31 cellular contexts compared by ENCODE assay signal in genomic region chr12:128537668-128538067, GRCh38.
DNase-seq lines count a peak whose midpoint lies in the region; FAIRE-seq and TF ChIP-seq lines count a peak whose summit lies in the region.
"Had no signal": no experiment of that assay in that cellular context is flagged by ENCODE, and none has a peak within 500 bp of the region (broad histone marks: within the 10 kb centered on the region; RNA-seq: fewer than 3 reads in every experiment).

No MANE protein-coding gene starts in this region.

- H3K27ac ChIP-seq in HEK293 (ENCODE audit: extremely low read depth, low read depth, low read length) (no peak overlapping the region), SU-DHL-6 (ENCODE audit: low read depth, low read length) (0 out of 2 replicates have a peak overlapping the region, but pooled peaks have one; percentile 6), GM23248 (no peak overlapping the region)
- H3K27ac ChIP-seq: 22Rv1; A549; BLaER1; BLaER1 treated with 17β-estradiol and CSF1 and Interleukin-3, amounts not matched to agents 10 nM and 100 nM; C4-2B had no signal

- FAIRE-seq in RCC 7860 (lab: Jason Lieb, UNC), result no peak
- FAIRE-seq: A204.1, A549, D721Med had no signal

- WGBS in GM23248 (ENCODE audit: low coverage in 1 of 2, low lambda C conversion rate in 2 of 2, missing lambda C conversion rate in 2 of 2), 2 experiments, result 3 to 12% methylated on average over 1 of the region's 1 CpG

- H4K20me1 ChIP-seq in SU-DHL-6 (ENCODE audit: low read depth, low read length) (no peaks in the 10 kb centered on the region), GM23248 (ENCODE audit: insufficient read depth) (no peaks in the 10 kb centered on the region)
- H4K20me1 ChIP-seq: BLaER1; BLaER1 treated with 17β-estradiol and CSF1 and Interleukin-3, amounts not matched to agents 10 nM and 100 nM had no signal

- CTCF ChIA-PET in HEK293 (lab: Yijun Ruan, JAX), result interaction anchor here (0.5 kb wide), 1 partner anchor 1239 kb away, joined by 3 read pairs; no protein-coding TSS in a partner anchor

- no peak for TF ChIP-seq CTCF in HEK293 (tag by site-specific recombination; IDR thresholded peaks at IDR 0.05)
- no peak for TF ChIP-seq CTCF in SU-DHL-6 (IDR thresholded peaks at IDR 0.05; ENCODE audit: insufficient read depth, low read length, poor library complexity, severe bottlenecking)

- H3K79me2 ChIP-seq in SU-DHL-6 (ENCODE audit: insufficient read depth, low read length) (no peaks in the 10 kb centered on the region), GM23248 (ENCODE audit: insufficient read depth) (no peaks in the 10 kb centered on the region)

- H2AFZ ChIP-seq in SU-DHL-6 (ENCODE audit: low read depth, low read length, severe bottlenecking) (no peak overlapping the region), GM23248 (no peak overlapping the region)

- no peaks in the 10 kb centered on the region for H3K4me1 ChIP-seq in HEK293 (ENCODE audit: control insufficient read depth, insufficient read depth, low read length)
- H3K4me1 ChIP-seq in GM23248 (ENCODE audit: insufficient read depth), result no peaks in the 10 kb centered on the region
- H3K4me1 ChIP-seq: A549, BE2C, Caco-2 had no signal

- DNase-seq in GM23248 (no peak), RCC 7860 (ENCODE audit: low spot score) (no peak)
- DNase-seq: 8988T; ACHN; AML-193; BE2C; C1 segment of cervical spinal cord; Caco-2; Calu3; CD4-positive, alpha-beta memory T cell; CD4-positive, alpha-beta T cell; CD4-positive, CD25-positive, alpha-beta regulatory T cell; CD8-positive, alpha-beta memory T cell; CD8-positive, alpha-beta T cell; COR-L47; DMS 273 treated with DMSO at 0.1 percent for 48 hours; DMS153; DMS53; DMS79; DMS79 treated with DMSO at 0.1 percent for 48 hours; DND-41; EL had no signal

- H3K4me3 ChIP-seq in HEK293 (ENCODE audit: low read depth, low read length) (no peak overlapping the region), SU-DHL-6 (ENCODE audit: insufficient read depth, low read length, poor library complexity, severe bottlenecking) (no peak overlapping the region), GM23248 (no peak overlapping the region)
- H3K4me3 ChIP-seq: A549; BLaER1; BLaER1 treated with 17β-estradiol and CSF1 and Interleukin-3, amounts not matched to agents 10 nM and 100 nM had no signal

- H3K4me2 ChIP-seq in SU-DHL-6 (ENCODE audit: low read depth, low read length, poor library complexity, severe bottlenecking), result no peak overlapping the region
- no peak overlapping the region for H3K4me2 ChIP-seq in GM23248 (ENCODE audit: unreplicated experiment)
- H3K4me2 ChIP-seq: A549, BLaER1 had no signal

- H3K9ac ChIP-seq in SU-DHL-6 (ENCODE audit: low read length), result no peak overlapping the region
- H3K9ac ChIP-seq in GM23248, result no peak overlapping the region
- H3K9ac ChIP-seq: BLaER1; BLaER1 treated with 17β-estradiol and CSF1 and Interleukin-3, amounts not matched to agents 10 nM and 100 nM had no signal

- POLR2A ChIA-PET in HEK293 (lab: Yijun Ruan, JAX), result no interaction called here

- H3K27me3 ChIP-seq in SU-DHL-6 (ENCODE audit: low read length), result no peaks in the 10 kb centered on the region
- no peaks in the 10 kb centered on the region for H3K27me3 ChIP-seq in GM23248 (replicated peaks; ENCODE audit: insufficient read depth)
- H3K27me3 ChIP-seq: BE2C; BLaER1; BLaER1 treated with 17β-estradiol and CSF1 and Interleukin-3, amounts not matched to agents 10 nM and 100 nM had no signal

- in situ Hi-C loops in GM23248 (cut with MboI), result no loop called here

- H3K9me2 ChIP-seq in SU-DHL-6 (replicated peaks; ENCODE audit: insufficient read depth, low read length) (no peaks in the 10 kb centered on the region), GM23248 (ENCODE audit: insufficient read depth) (no peaks in the 10 kb centered on the region)

- H3K9me3 ChIP-seq in HEK293 (ENCODE audit: control insufficient read depth, insufficient read depth, low read depth, low read length) (no peaks in the 10 kb centered on the region), SU-DHL-6 (ENCODE audit: insufficient read depth, low read length) (no peaks in the 10 kb centered on the region), GM23248 (ENCODE audit: low read depth) (no peaks in the 10 kb centered on the region)
- H3K9me3 ChIP-seq: A549, BE2C, Caco-2 had no signal

- no peaks in the 10 kb centered on the region for H3K36me3 ChIP-seq in HEK293 (ENCODE audit: control insufficient read depth in 2 of 2, insufficient read depth in 1 of 2, low read length in 2 of 2)
- no peaks in the 10 kb centered on the region for H3K36me3 ChIP-seq in SU-DHL-6 (ENCODE audit: low read length)
- no peaks in the 10 kb centered on the region for H3K36me3 ChIP-seq in GM23248 (ENCODE audit: low read depth)
- H3K36me3 ChIP-seq: BE2C; BLaER1; BLaER1 treated with 17β-estradiol and CSF1 and Interleukin-3, amounts not matched to agents 10 nM and 100 nM had no signal

- H3F3A ChIP-seq in SU-DHL-6 (ENCODE audit: insufficient read depth) (peaks cover 13% of the 10 kb centered on the region), GM23248 (ENCODE audit: insufficient read depth) (no peaks in the 10 kb centered on the region)

TF ChIP-seq in HEK293, 187 proteins besides CTCF, POLR2A, EP300 and RAD21:
- TF ChIP-seq ZNF529 (tag by site-specific recombination; IDR thresholded peaks at IDR 0.05; ENCODE audit: insufficient replicate concordance), result peak; percentile 90
- no peak for TF ChIP-seq ZNF416 (tag by site-specific recombination; IDR thresholded peaks at IDR 0.05)
TF ChIP-seq in HEK293: peak in this region for 1.
